In genomic region chr10:71397340-71398212, GRCh38 we compare ENCODE assay signal across 1 cellular context.
TF ChIP-seq lines count a peak whose summit lies in the region.

No MANE protein-coding gene starts in this region.

TF ChIP-seq in HEK293, 187 proteins besides CTCF, POLR2A, EP300 and RAD21 (continued from another document):
- TF ChIP-seq ZBTB26 (tag by site-specific recombination; optimal IDR thresholded peaks at IDR 0.05) (peak; percentile 77), ZNF561 (tag by site-specific recombination; IDR thresholded peaks at IDR 0.05; ENCODE audit: borderline replicate concordance) (0 out of 2 replicates have a peak, but pooled peaks have one; percentile 5), HIC1 (tag by site-specific recombination; IDR thresholded peaks at IDR 0.05) (peak; percentile 20; the same call in 1 of the 2 replicates), ZSCAN18 (tag by site-specific recombination; IDR thresholded peaks at IDR 0.05) (no peak), ZNF548 (tag by site-specific recombination; IDR thresholded peaks at IDR 0.05) (no peak), ZNF362 (tag by site-specific recombination; IDR thresholded peaks at IDR 0.05) (no peak), ZFP69B (tag by site-specific recombination; IDR thresholded peaks at IDR 0.05) (no peak), ZBTB17 (tag by site-specific recombination; IDR thresholded peaks at IDR 0.05) (peak; percentile 26; the same call in 1 of the 2 replicates), ZSCAN4 (tag by site-specific recombination; IDR thresholded peaks at IDR 0.05) (peak; percentile 60), SCRT1 (tag by site-specific recombination; IDR thresholded peaks at IDR 0.05; ENCODE audit: borderline replicate concordance) (no peak), ZNF501 (tag by site-specific recombination; IDR thresholded peaks at IDR 0.05) (0 out of 2 replicates have a peak, but pooled peaks have one; percentile 19), ZNF335 (tag by site-specific recombination; conservative IDR thresholded peaks at IDR 0.05) (peak; percentile 82), GLIS2 (tag by site-specific recombination; IDR thresholded peaks at IDR 0.05) (peak; percentile 53; the same call in 1 of the 2 replicates), ZEB2 (tag by site-specific recombination; IDR thresholded peaks at IDR 0.05) (peak; percentile 75)
